ENCODE assay signal across 1 cellular context in the genomic region with DNA sequence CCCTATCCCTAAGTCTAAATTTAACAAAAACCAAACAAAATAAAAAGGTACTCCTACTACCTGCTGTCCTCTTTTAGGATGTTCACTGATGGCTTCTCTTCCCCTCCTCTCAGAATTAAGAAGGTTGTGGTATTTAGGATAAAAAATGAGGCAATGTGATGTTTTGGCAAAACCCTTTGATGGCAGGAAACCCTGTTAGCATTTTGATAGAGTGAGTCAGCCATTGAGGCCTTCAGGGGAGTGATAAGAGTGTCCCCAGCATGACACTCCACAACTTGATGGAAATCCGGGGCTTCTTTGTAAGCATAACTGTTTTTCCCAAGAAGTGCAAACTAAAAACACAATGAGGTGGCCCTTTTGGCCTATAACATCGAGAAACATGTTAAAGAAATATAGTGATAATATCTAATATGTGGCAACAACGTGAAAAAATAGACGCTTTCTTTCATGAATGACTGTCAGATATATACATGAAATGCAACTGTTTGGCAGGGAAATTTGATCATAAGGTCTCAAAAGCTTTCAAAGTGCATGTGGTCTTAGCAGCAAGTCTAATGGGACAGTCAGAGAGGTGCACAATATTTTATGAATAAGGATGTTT.
TF ChIP-seq lines count a peak whose summit lies in the region.

No MANE protein-coding gene starts in this region.

TF ChIP-seq in K562, 482 proteins besides CTCF, POLR2A, EP300 and RAD21 (continued from another document):
- TF ChIP-seq, protein P1, sequence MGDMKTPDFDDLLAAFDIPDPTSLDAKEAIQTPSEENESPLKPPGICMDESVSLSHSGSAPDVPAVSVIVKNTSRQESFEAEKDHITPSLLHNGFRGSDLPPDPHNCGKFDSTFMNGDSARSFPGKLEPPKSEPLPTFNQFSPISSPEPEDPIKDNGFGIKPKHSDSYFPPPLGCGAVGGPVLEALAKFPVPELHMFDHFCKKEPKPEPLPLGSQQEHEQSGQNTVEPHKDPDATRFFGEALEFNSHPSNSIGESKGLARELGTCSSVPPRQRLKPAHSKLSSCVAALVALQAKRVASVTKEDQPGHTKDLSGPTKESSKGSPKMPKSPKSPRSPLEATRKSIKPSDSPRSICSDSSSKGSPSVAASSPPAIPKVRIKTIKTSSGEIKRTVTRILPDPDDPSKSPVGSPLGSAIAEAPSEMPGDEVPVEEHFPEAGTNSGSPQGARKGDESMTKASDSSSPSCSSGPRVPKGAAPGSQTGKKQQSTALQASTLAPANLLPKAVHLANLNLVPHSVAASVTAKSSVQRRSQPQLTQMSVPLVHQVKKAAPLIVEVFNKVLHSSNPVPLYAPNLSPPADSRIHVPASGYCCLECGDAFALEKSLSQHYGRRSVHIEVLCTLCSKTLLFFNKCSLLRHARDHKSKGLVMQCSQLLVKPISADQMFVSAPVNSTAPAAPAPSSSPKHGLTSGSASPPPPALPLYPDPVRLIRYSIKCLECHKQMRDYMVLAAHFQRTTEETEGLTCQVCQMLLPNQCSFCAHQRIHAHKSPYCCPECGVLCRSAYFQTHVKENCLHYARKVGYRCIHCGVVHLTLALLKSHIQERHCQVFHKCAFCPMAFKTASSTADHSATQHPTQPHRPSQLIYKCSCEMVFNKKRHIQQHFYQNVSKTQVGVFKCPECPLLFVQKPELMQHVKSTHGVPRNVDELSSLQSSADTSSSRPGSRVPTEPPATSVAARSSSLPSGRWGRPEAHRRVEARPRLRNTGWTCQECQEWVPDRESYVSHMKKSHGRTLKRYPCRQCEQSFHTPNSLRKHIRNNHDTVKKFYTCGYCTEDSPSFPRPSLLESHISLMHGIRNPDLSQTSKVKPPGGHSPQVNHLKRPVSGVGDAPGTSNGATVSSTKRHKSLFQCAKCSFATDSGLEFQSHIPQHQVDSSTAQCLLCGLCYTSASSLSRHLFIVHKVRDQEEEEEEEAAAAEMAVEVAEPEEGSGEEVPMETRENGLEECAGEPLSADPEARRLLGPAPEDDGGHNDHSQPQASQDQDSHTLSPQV (IDR thresholded peaks at IDR 0.05): peak; percentile 92; the same call in 1 of the 2 replicates
- 0 out of 4 replicates have a peak, but pooled peaks of 1 of the 2 experiments have one; percentile 56 for TF ChIP-seq RCOR1 (IDR thresholded peaks at IDR 0.05; ENCODE audit: borderline replicate concordance in 1 of 2, low read depth in 2 of 2, low read length in 2 of 2)
TF ChIP-seq in K562: peak in this region for 90.
